ENCODE assay signal across 10 cellular contexts in the genomic region with DNA sequence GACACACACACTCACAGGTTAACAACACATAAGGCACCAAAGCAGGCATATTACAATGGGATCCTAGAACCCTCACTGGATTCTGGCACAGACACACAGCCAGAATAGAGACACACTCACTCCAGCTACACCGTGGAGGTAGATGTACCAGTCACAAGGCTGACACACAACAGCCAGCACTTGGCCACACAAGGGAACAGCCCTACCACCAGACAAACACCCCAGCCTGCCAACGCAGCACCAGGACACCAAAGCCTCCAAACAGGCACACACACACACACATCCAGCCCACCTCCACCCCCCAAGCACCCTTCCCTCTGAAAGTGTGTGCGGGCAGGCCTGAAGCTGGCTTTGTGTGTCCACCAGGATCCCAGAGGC. TPM values are rescaled to one million over a fixed set of nuclear protein-coding genes. Genes with fewer than 3 reads are reported as not detected.
DNase-seq lines count a peak whose midpoint lies in the region; ATAC-seq, FAIRE-seq and TF ChIP-seq lines count a peak whose summit lies in the region.
"Had no signal": no experiment of that assay in that cellular context is flagged by ENCODE, and none has a peak within 500 bp of the region (broad histone marks: within the 10 kb centered on the region; RNA-seq: fewer than 3 reads in every experiment).

No MANE protein-coding gene starts in this region.

- no peaks in the 10 kb centered on the region for H3K27me3 Mint-ChIP-seq in activated naive CD8-positive, alpha-beta T cell treated with anti-CD3 and anti-CD28 coated beads, Interleukin-2, amount 10 ng/mL, durations not matched to agents 7 days and 5 days

- H3K4me1 ChIP-seq in HUES6 (ENCODE audit: control insufficient read depth, insufficient read depth, low read length): peaks cover 69% of the 10 kb centered on the region
- H3K4me1 ChIP-seq in iPS-18a (ENCODE audit: control insufficient read depth, low read depth, low read length): peaks cover 52% of the 10 kb centered on the region
- peaks cover 54 to 97% (median 86%) of the 10 kb centered on the region in 6 donors for H3K4me1 ChIP-seq in spleen

- ATAC-seq in activated naive CD8-positive, alpha-beta T cell treated with anti-CD3 and anti-CD28 coated beads, Interleukin-2, amount 10 ng/mL, durations not matched to agents 7 days and 5 days (ENCODE audit: low read depth): no peak
- no peak for ATAC-seq in GM19023 (IDR thresholded peaks at IDR 0.05; ENCODE audit: unreplicated experiment)

- no peak for TF ChIP-seq CTCF in spleen (IDR thresholded peaks at IDR 0.05 in 8 of 11, conservative IDR thresholded peaks at IDR 0.05 in 3 of 11)

- H3K27ac ChIP-seq in HUES6 (ENCODE audit: low read depth, low read length) (no peak overlapping the region), iPS-18a (ENCODE audit: low read length) (no peak overlapping the region), spleen (peak overlapping the region in 7 of 8 donors; percentile 97 to 98 (median 98))

- POLR2A ChIA-PET in activated naive CD8-positive, alpha-beta T cell treated with anti-CD3 and anti-CD28 coated beads, Interleukin-2, amount 10 ng/mL, durations not matched to agents 7 days and 5 days (lab: Charles Lee): interaction anchor here (0.8 to 4.4 kb wide), 8 partner anchors 8 to 77 kb away, joined by 3 to 48 read pairs (median 8); partner anchors contain the start of genes CSAD, ESPL1, ITGB7 and PFDN5

- no peaks in the 10 kb centered on the region for H3K9me3 Mint-ChIP-seq in activated naive CD8-positive, alpha-beta T cell treated with anti-CD3 and anti-CD28 coated beads, Interleukin-2, amount 10 ng/mL, durations not matched to agents 7 days and 5 days

- H3K4me3 Mint-ChIP-seq in activated naive CD8-positive, alpha-beta T cell treated with anti-CD3 and anti-CD28 coated beads, Interleukin-2, amount 10 ng/mL, durations not matched to agents 7 days and 5 days: peak overlapping the region; percentile 89

- WGBS in spleen, 5 donors: 60 to 80% (median 64%) methylated on average over 2 to 3 of the region's 3 CpGs

- TF ChIP-seq POLR2A in spleen (IDR thresholded peaks at IDR 0.05): no peak

- H3K9ac ChIP-seq in HUES6 (ENCODE audit: low read length): peak overlapping the region; percentile 47
- H3K9ac ChIP-seq in iPS-18a (ENCODE audit: low read length): no peak overlapping the region

- peak overlapping the region; percentile 86 for H3K27ac Mint-ChIP-seq in activated naive CD8-positive, alpha-beta T cell treated with anti-CD3 and anti-CD28 coated beads, Interleukin-2, amount 10 ng/mL, durations not matched to agents 7 days and 5 days

- H3K27me3 ChIP-seq in HUES6 (ENCODE audit: control insufficient read depth, insufficient read depth, low read length): peaks cover 12% of the 10 kb centered on the region
- H3K27me3 ChIP-seq in iPS-18a (ENCODE audit: control insufficient read depth, insufficient read depth, low read length): peaks cover 14% of the 10 kb centered on the region
- H3K27me3 ChIP-seq in spleen (replicated peaks in 1 of 7): peaks cover 0 to 5% (median 0%) of the 10 kb centered on the region in 7 donors

- intact Hi-C loops in spleen (cut with DNase I; ENCODE audit: low total_unique reads): no loop called here

- H3K36me3 ChIP-seq in HUES6 (ENCODE audit: control insufficient read depth, insufficient read depth, low read length): peaks cover 15% of the 10 kb centered on the region
- peaks cover 2% of the 10 kb centered on the region for H3K36me3 ChIP-seq in iPS-18a (ENCODE audit: control insufficient read depth, low read depth, low read length)
- H3K36me3 ChIP-seq in spleen: peaks cover 0 to 23% (median 5%) of the 10 kb centered on the region in 6 donors

- FAIRE-seq in HTR-8/SVneo (lab: Jason Lieb, UNC): no peak
- FAIRE-seq: GM12891 had no signal

- H3K9me3 ChIP-seq in HUES6 (ENCODE audit: control insufficient read depth, insufficient read depth, low read depth, low read length): no peaks in the 10 kb centered on the region
- H3K9me3 ChIP-seq in iPS-18a (ENCODE audit: control insufficient read depth, low read depth, low read length): no peaks in the 10 kb centered on the region
- no peaks in the 10 kb centered on the region for H3K9me3 ChIP-seq in spleen

- H3K4me1 Mint-ChIP-seq in activated naive CD8-positive, alpha-beta T cell treated with anti-CD3 and anti-CD28 coated beads, Interleukin-2, amount 10 ng/mL, durations not matched to agents 7 days and 5 days: peaks cover 65% of the 10 kb centered on the region

- DNase-seq in activated naive CD8-positive, alpha-beta T cell treated with anti-CD3 and anti-CD28 coated beads, Interleukin-2, amount 10 ng/mL, durations not matched to agents 7 days and 5 days: peak; percentile 38
- peak; percentile 62 for DNase-seq in spleen
- no peak for DNase-seq in HTR-8/SVneo (ENCODE audit: insufficient read length, low spot score)
- DNase-seq in mucosa of gallbladder (ENCODE audit: low spot score): no peak
- DNase-seq: NCI-H446 treated with DMSO at 0.1 percent for 48 hours had no signal

- peak overlapping the region; percentile 80 for H3K4me3 ChIP-seq in HUES6 (ENCODE audit: low read depth, low read length)
- peak overlapping the region; percentile 73 for H3K4me3 ChIP-seq in iPS-18a (ENCODE audit: low read length)
- H3K4me3 ChIP-seq in spleen: peak overlapping the region in 3 of 8 donors; percentile 90 to 93 (median 92)

- H3K36me3 Mint-ChIP-seq in activated naive CD8-positive, alpha-beta T cell treated with anti-CD3 and anti-CD28 coated beads, Interleukin-2, amount 10 ng/mL, durations not matched to agents 7 days and 5 days: peaks cover 20% of the 10 kb centered on the region

RNA-seq across cellular contexts. Expression of gene ITGB7, which starts 10.9 kb away (rescaled TPM):
- 100 to 1,000 TPM; 415 to 420 TPM for total RNA-seq in activated naive CD8-positive, alpha-beta T cell treated with anti-CD3 and anti-CD28 coated beads, Interleukin-2, amount 10 ng/mL, durations not matched to agents 7 days and 5 days
- 10 to 100 TPM; 35.5 to 75.5 (median 62.2) TPM for total RNA-seq in spleen
- 10 to 100 TPM; 23.9 to 62.5 (median 46.5) TPM for polyA plus RNA-seq in spleen
- 5.8 TPM for total RNA-seq in mucosa of gallbladder
- total RNA-seq: lung microvascular endothelial cell had no signal

RNA-seq across cellular contexts. Expression of gene RARG, which starts 14.1 kb away (rescaled TPM):
- total RNA-seq in activated naive CD8-positive, alpha-beta T cell treated with anti-CD3 and anti-CD28 coated beads, Interleukin-2, amount 10 ng/mL, durations not matched to agents 7 days and 5 days: 10 to 100 TPM; 38.1 to 40.3 TPM
- total RNA-seq in spleen (10 to 100 TPM in 5 of 7 donors, 1 to 10 TPM in 2; 9.4 to 20.8 (median 14.4) TPM), mucosa of gallbladder (41.8 TPM)
- polyA plus RNA-seq in spleen: 10 to 100 TPM in 1 of 3 donors, 1 to 10 TPM in 2; 4.6 to 10.1 (median 4.9) TPM

RNA-seq across cellular contexts. Expression of gene CSAD, which starts 37.2 kb away (rescaled TPM):
- 10 to 100 TPM; 28.1 to 38.3 TPM for total RNA-seq in activated naive CD8-positive, alpha-beta T cell treated with anti-CD3 and anti-CD28 coated beads, Interleukin-2, amount 10 ng/mL, durations not matched to agents 7 days and 5 days
- total RNA-seq in spleen: 10 to 100 TPM; 33.7 to 73.0 (median 39.7) TPM
- polyA plus RNA-seq in spleen: 10 to 100 TPM; 17.9 to 36.3 (median 34.1) TPM
- total RNA-seq in mucosa of gallbladder: 44.3 TPM

RNA-seq across cellular contexts. Expression of gene ZNF740, which starts 37.4 kb away (rescaled TPM):
- 10 to 100 TPM; 53.6 to 60.2 TPM for total RNA-seq in activated naive CD8-positive, alpha-beta T cell treated with anti-CD3 and anti-CD28 coated beads, Interleukin-2, amount 10 ng/mL, durations not matched to agents 7 days and 5 days
- 10 to 100 TPM; 23.6 to 66.1 (median 45.1) TPM for total RNA-seq in spleen
- polyA plus RNA-seq in spleen: 10 to 100 TPM in 1 of 3 donors, 1 to 10 TPM in 2; 5.6 to 12.1 (median 7.5) TPM
- 40.4 TPM for total RNA-seq in mucosa of gallbladder

RNA-seq across cellular contexts. Expression of gene ESPL1, which starts 50.2 kb away (rescaled TPM):
- total RNA-seq in activated naive CD8-positive, alpha-beta T cell treated with anti-CD3 and anti-CD28 coated beads, Interleukin-2, amount 10 ng/mL, durations not matched to agents 7 days and 5 days: 10 to 100 TPM; 90.5 to 91.0 TPM
- total RNA-seq in spleen (1 to 10 TPM; 1.7 to 7.2 (median 4.7) TPM), mucosa of gallbladder (1.5 TPM)
- polyA plus RNA-seq in spleen: 1 to 10 TPM in 1 of 3 donors, under 1 TPM in 2; 0.85 to 1.9 (median 0.93) TPM

Comparison
In these comparisons a context has a peak if more than half of its experiments do, and no peak if none do; other contexts are left out.
1. H3K27ac ChIP-seq: peak in spleen (7 of 8); none in HUES6 (single experiment) and iPS-18a (single experiment).
2. DNase-seq: peak in activated naive CD8-positive, alpha-beta T cell treated with anti-CD3 and anti-CD28 coated beads, Interleukin-2, amount 10 ng/mL, durations not matched to agents 7 days and 5 days (single experiment) and spleen (single experiment); none in HTR-8/SVneo (single experiment) and mucosa of gallbladder (single experiment).
3. RNA of gene ITGB7, which starts 10.9 kb away (total RNA-seq): 415 to 420 TPM in activated naive CD8-positive, alpha-beta T cell treated with anti-CD3 and anti-CD28 coated beads, Interleukin-2, amount 10 ng/mL, durations not matched to agents 7 days and 5 days; 35.5 to 75.5 TPM in spleen and 5.8 TPM in mucosa of gallbladder (single experiment); every median in the first group is over 4 times any median in the second.